Comparison of ENCODE assay signal across 19 cellular contexts in genomic region chr22:28831140-28832072, GRCh38. TPM values are rescaled to one million over a fixed set of nuclear protein-coding genes. Genes with fewer than 3 reads are reported as not detected.
DNase-seq lines count a peak whose midpoint lies in the region; TF ChIP-seq lines count a peak whose summit lies in the region.
"Had no signal": no experiment of that assay in that cellular context is flagged by ENCODE, and none has a peak within 500 bp of the region (broad histone marks: within the 10 kb centered on the region; RNA-seq: fewer than 3 reads in every experiment).

No MANE protein-coding gene starts in this region.

- WGBS in H9 (ENCODE audit: extremely low coverage, insufficient read length, low lambda C conversion rate): no CpG with 5 or more reads among the region's 7 CpGs
- WGBS in neuronal stem cell (ENCODE audit: extremely low coverage in 2 of 2, insufficient read length in 2 of 2, insufficient replicate concordance in 1 of 2), 2 donors: no CpG with 5 or more reads among the region's 7 CpGs

- H3K14ac ChIP-seq in H9 (ENCODE audit: insufficient read depth, low read length): no peak overlapping the region; the same call in 1 of the 2 replicates
- peak overlapping the region; percentile 60 for H3K14ac ChIP-seq in neuronal stem cell (ENCODE audit: low read length)

- H4K5ac ChIP-seq in H9 (ENCODE audit: insufficient read length, low read depth, low read length): no peak overlapping the region

- no peaks in the 10 kb centered on the region for H3K23me2 ChIP-seq in H9 (ENCODE audit: insufficient read length, low read depth, low read length, poor library complexity, severe bottlenecking)

- no peaks in the 10 kb centered on the region for H3K27me3 ChIP-seq in H9 (ENCODE audit: insufficient read depth, low read length)
- no peaks in the 10 kb centered on the region for H3K27me3 ChIP-seq in Karpas-422 (ENCODE audit: low read length)
- no peaks in the 10 kb centered on the region for H3K27me3 ChIP-seq in neuronal stem cell (ENCODE audit: control insufficient read depth in 3 of 3, insufficient read depth in 3 of 3, low read depth in 1 of 3, low read length in 3 of 3)
- H3K27me3 ChIP-seq: SJCRH30 had no signal

- H3K4me3 ChIP-seq in Karpas-422 (ENCODE audit: low read length) (no peak overlapping the region), neuronal stem cell (ENCODE audit: low read length in 2 of 2) (no peak overlapping the region)
- H3K4me3 ChIP-seq: GM23248, SJCRH30 had no signal

- no peak overlapping the region for H2AK5ac ChIP-seq in H9 (ENCODE audit: insufficient read length, low read length)
- H2AK5ac ChIP-seq in neuronal stem cell (ENCODE audit: low read depth, low read length): peak overlapping the region; percentile 40

- no peak overlapping the region for H3K23ac ChIP-seq in H9 (ENCODE audit: insufficient read length, low read depth, low read length)
- H3K23ac ChIP-seq in neuronal stem cell (ENCODE audit: low read depth, low read length, poor library complexity): peak overlapping the region; percentile 46

- no peak overlapping the region for H2BK20ac ChIP-seq in H9 (ENCODE audit: low read depth, low read length, poor library complexity, severe bottlenecking)

- no peaks in the 10 kb centered on the region for H3K36me3 ChIP-seq in Karpas-422 (ENCODE audit: insufficient read depth, low read length)
- H3K36me3 ChIP-seq in neuronal stem cell (replicated peaks in 1 of 2; ENCODE audit: control insufficient read depth in 2 of 2, insufficient read depth in 2 of 2, low read length in 2 of 2): no peaks in the 10 kb centered on the region
- H3K36me3 ChIP-seq: SJCRH30 had no signal

- H4K8ac ChIP-seq in H9 (replicated peaks; ENCODE audit: insufficient read length, low read depth, low read length): no peak overlapping the region
- no peak overlapping the region for H4K8ac ChIP-seq in neuronal stem cell (ENCODE audit: low read depth, low read length)

- no peak for DNase-seq in H9
- DNase-seq in Karpas-422: peak; percentile 36
- DNase-seq in chondrocyte (ENCODE audit: low spot score): no peak
- no peak for DNase-seq in neuronal stem cell (ENCODE audit: low spot score)
- DNase-seq in DMS53 treated with DMSO at 0.1 percent for 48 hours (lab: John Stamatoyannopoulos, UW; ENCODE audit: unreplicated experiment): no peak
- DNase-seq in NOMO-1 (lab: John Stamatoyannopoulos, UW; ENCODE audit: unreplicated experiment in 2 of 2): no peak
- no peak for DNase-seq in SW480 (ENCODE audit: low spot score)
- DNase-seq: ACHN, GDM1, GM23248, HFFc6, KBM-7, NCI-H1105 treated with DMSO at 0.1 percent for 48 hours, NCI-H1694, NCI-H2107, NCI-H510A, NCI-H82, SJCRH30 had no signal

- H4K91ac ChIP-seq in H9 (ENCODE audit: insufficient read length, low read depth, low read length) (no peak overlapping the region), neuronal stem cell (ENCODE audit: low read depth, low read length, poor library complexity) (no peak overlapping the region)

- H3K79me1 ChIP-seq in H9 (ENCODE audit: insufficient read depth, low read depth, low read length, poor library complexity, severe bottlenecking) (no peaks in the 10 kb centered on the region), neuronal stem cell (ENCODE audit: low read depth, low read length) (no peaks in the 10 kb centered on the region)

- H3K9me3 Mint-ChIP-seq in H9 (no peaks in the 10 kb centered on the region), chondrocyte (ENCODE audit: low read depth) (no peaks in the 10 kb centered on the region)
- H3K9me3 Mint-ChIP-seq: HFFc6 had no signal

- H3K27me3 Mint-ChIP-seq in H9 (ENCODE audit: low read depth) (no peaks in the 10 kb centered on the region), chondrocyte (ENCODE audit: low read depth) (no peaks in the 10 kb centered on the region)

- H3K27ac Mint-ChIP-seq in H9 (peak overlapping the region; percentile 13 to 73 (median 37); a peak in 4 of 7 replicates), chondrocyte (ENCODE audit: unreplicated experiment) (peak overlapping the region; percentile 51)
- H3K27ac Mint-ChIP-seq: HFFc6 had no signal

- H4K20me1 ChIP-seq in H9 (ENCODE audit: control insufficient read depth, insufficient read depth, insufficient read length) (no peaks in the 10 kb centered on the region), Karpas-422 (ENCODE audit: insufficient read depth, low read depth, low read length) (no peaks in the 10 kb centered on the region)

- H3K18ac ChIP-seq in H9 (ENCODE audit: insufficient read length, low read depth, low read length) (no peak overlapping the region), neuronal stem cell (ENCODE audit: low read length) (no peak overlapping the region)

- no peak overlapping the region for H2BK120ac ChIP-seq in H9 (ENCODE audit: low read depth, low read length, poor library complexity, severe bottlenecking)
- H2BK120ac ChIP-seq in neuronal stem cell (ENCODE audit: low read depth, low read length): no peak overlapping the region

- H3K4ac ChIP-seq in H9 (ENCODE audit: low read depth, low read length) (no peak overlapping the region), neuronal stem cell (ENCODE audit: low read length) (no peak overlapping the region)

- no peaks in the 10 kb centered on the region for H3K79me2 ChIP-seq in H9 (ENCODE audit: insufficient read depth, low read length)
- H3K79me2 ChIP-seq in Karpas-422 (ENCODE audit: low read length): no peaks in the 10 kb centered on the region

- H3K4me1 Mint-ChIP-seq in H9 (peaks cover 2 to 6% of the 10 kb centered on the region in 2 experiments; a peak in 3 of 4 replicates), chondrocyte (ENCODE audit: low read depth) (peaks cover 6% of the 10 kb centered on the region)

- no peaks in the 10 kb centered on the region for H3K9me2 ChIP-seq in Karpas-422 (replicated peaks; ENCODE audit: insufficient read depth, low read length)

- H3K9ac ChIP-seq in H9 (ENCODE audit: extremely low read depth, insufficient read length, low read length) (no peak overlapping the region), Karpas-422 (ENCODE audit: low read length) (no peak overlapping the region), neuronal stem cell (ENCODE audit: low read depth, low read length, poor library complexity) (no peak overlapping the region)
- H3K9ac ChIP-seq: GM23248 had no signal

- H2BK15ac ChIP-seq in H9 (ENCODE audit: low read depth, low read length): no peak overlapping the region
- H2BK15ac ChIP-seq in neuronal stem cell (ENCODE audit: low read length): no peak overlapping the region

- H3K9me3 ChIP-seq in H9 (ENCODE audit: control insufficient read depth, low read depth, low read length): no peaks in the 10 kb centered on the region
- no peaks in the 10 kb centered on the region for H3K9me3 ChIP-seq in Karpas-422 (ENCODE audit: low read length)
- peaks cover 1 to 5% of the 10 kb centered on the region in 2 donors for H3K9me3 ChIP-seq in neuronal stem cell (replicated peaks in 1 of 2; ENCODE audit: control insufficient read depth in 2 of 2, insufficient read depth in 1 of 2, low read depth in 1 of 2, low read length in 2 of 2)
- H3K9me3 ChIP-seq: SJCRH30 had no signal

- H3K4me3 Mint-ChIP-seq in H9 (no peak overlapping the region), chondrocyte (ENCODE audit: unreplicated experiment) (no peak overlapping the region)
- H3K4me3 Mint-ChIP-seq: HFFc6 had no signal

- H3K4me2 ChIP-seq in H9 (ENCODE audit: insufficient read depth, insufficient read length, low read length): no peak overlapping the region
- H3K4me2 ChIP-seq in Karpas-422 (ENCODE audit: low read depth, low read length, poor library complexity, severe bottlenecking): no peak overlapping the region
- H3K4me2 ChIP-seq in neuronal stem cell (ENCODE audit: insufficient read depth, low read length, poor library complexity, severe bottlenecking): no peak overlapping the region

- TF ChIP-seq CTCF in H9 (conservative IDR thresholded peaks at IDR 0.05) (no peak), chondrocyte (IDR thresholded peaks at IDR 0.05) (no peak)

- H3K4me1 ChIP-seq in H9 (ENCODE audit: insufficient read depth, low read length): no peaks in the 10 kb centered on the region
- no peaks in the 10 kb centered on the region for H3K4me1 ChIP-seq in Karpas-422 (ENCODE audit: low read length)
- no peaks in the 10 kb centered on the region for H3K4me1 ChIP-seq in neuronal stem cell (ENCODE audit: control insufficient read depth in 2 of 2, insufficient read depth in 1 of 2, low read depth in 1 of 2, low read length in 2 of 2)
- H3K4me1 ChIP-seq: SJCRH30 had no signal

- no peak overlapping the region for H2AFZ ChIP-seq in H9 (ENCODE audit: low read length)
- no peak overlapping the region for H2AFZ ChIP-seq in Karpas-422 (ENCODE audit: low read length)
- no peak overlapping the region for H2AFZ ChIP-seq in neuronal stem cell (ENCODE audit: low read length)
- H2AFZ ChIP-seq: GM23248 had no signal

- H2BK5ac ChIP-seq in H9 (ENCODE audit: insufficient read length, low read length) (no peak overlapping the region), neuronal stem cell (ENCODE audit: low read length) (no peak overlapping the region)

- no peak overlapping the region for H3K56ac ChIP-seq in H9 (ENCODE audit: insufficient read length, low read depth, low read length)

- H2BK12ac ChIP-seq in H9 (ENCODE audit: insufficient read length, low read depth, low read length) (no peak overlapping the region), neuronal stem cell (ENCODE audit: low read length) (no peak overlapping the region)

- H3K36me3 Mint-ChIP-seq in H9 (ENCODE audit: insufficient read depth in 1 of 3, low read depth in 3 of 3) (peaks cover 0 to 3% (median 0%) of the 10 kb centered on the region in 3 experiments; a peak in 2 of 7 replicates), chondrocyte (ENCODE audit: low read depth) (no peaks in the 10 kb centered on the region)

- no peak overlapping the region for H3T11ph ChIP-seq in H9 (ENCODE audit: low read length)

- H3K27ac ChIP-seq in H9 (ENCODE audit: insufficient read length, low read depth, low read length) (no peak overlapping the region), Karpas-422 (ENCODE audit: low read length) (no peak overlapping the region), neuronal stem cell (replicated peaks; ENCODE audit: low read length) (no peak overlapping the region)
- H3K27ac ChIP-seq: C4-2B, GM23248, SJCRH30 had no signal

RNA-seq across cellular contexts. Expression of gene XBP1, which starts 31.0 kb away (rescaled TPM):
- total RNA-seq in H9 (2021): 114 and 116 TPM in 2 replicates
- total RNA-seq in Karpas-422 (2014; rRNA removed; shearing (Covaris generic); ENCODE audit: low replicate concordance): 121 and 187 TPM in 2 replicates
- 107 to 199 TPM (median 189 TPM) in 3 replicates for total RNA-seq in chondrocyte
- 47.9 TPM for polyA plus RNA-seq in neuronal stem cell (2013, experiment 1 of 2)
- 46.0 TPM for polyA plus RNA-seq in neuronal stem cell (2013, experiment 2 of 2)

RNA-seq across cellular contexts. Expression of gene ZNRF3, which starts 52.0 kb away (rescaled TPM):
- total RNA-seq in H9 (2021) (20.5 and 20.6 TPM in 2 replicates), chondrocyte (6.7 to 7.7 TPM (median 6.7 TPM) in 3 replicates)
- total RNA-seq in Karpas-422 (2014; rRNA removed; shearing (Covaris generic); ENCODE audit: low replicate concordance): 0.04 and 0.19 TPM in 2 replicates
- polyA plus RNA-seq in neuronal stem cell (2013, experiment 1 of 2): 9.4 TPM
- 9.0 TPM for polyA plus RNA-seq in neuronal stem cell (2013, experiment 2 of 2)

RNA-seq across cellular contexts. Expression of gene CCDC117, which starts 58.9 kb away (rescaled TPM):
- total RNA-seq in H9 (2021) (40.0 and 41.4 TPM in 2 replicates), chondrocyte (19.5 to 23.4 TPM (median 21.0 TPM) in 3 replicates)
- total RNA-seq in Karpas-422 (2014; rRNA removed; shearing (Covaris generic); ENCODE audit: low replicate concordance): 17.4 and 26.1 TPM in 2 replicates
- 32.5 TPM for polyA plus RNA-seq in neuronal stem cell (2013, experiment 1 of 2)
- polyA plus RNA-seq in neuronal stem cell (2013, experiment 2 of 2): 33.6 TPM
